Comparison of ENCODE assay signal across 2 cellular contexts in genomic region chr1:101567582-101568189, GRCh38.
TF ChIP-seq lines count a peak whose summit lies in the region.

No MANE protein-coding gene starts in this region.

TF ChIP-seq in IMR-90, 13 proteins besides CTCF, POLR2A, EP300 and RAD21:
- TF ChIP-seq CEBPB (IDR thresholded peaks at IDR 0.05; ENCODE audit: low read depth, low read length) (no peak), USF2 (IDR thresholded peaks at IDR 0.05; ENCODE audit: low read depth, low read length) (no peak), FOS (IDR thresholded peaks at IDR 0.05; ENCODE audit: low read depth, low read length) (no peak), NFE2L2 (IDR thresholded peaks at IDR 0.05; ENCODE audit: low read depth, low read length) (no peak), MAZ (IDR thresholded peaks at IDR 0.05; ENCODE audit: borderline replicate concordance, low read depth, low read length) (no peak), SMC3 (IDR thresholded peaks at IDR 0.05; ENCODE audit: low read depth, low read length) (peak; percentile 35)
- TF ChIP-seq, protein P1, sequence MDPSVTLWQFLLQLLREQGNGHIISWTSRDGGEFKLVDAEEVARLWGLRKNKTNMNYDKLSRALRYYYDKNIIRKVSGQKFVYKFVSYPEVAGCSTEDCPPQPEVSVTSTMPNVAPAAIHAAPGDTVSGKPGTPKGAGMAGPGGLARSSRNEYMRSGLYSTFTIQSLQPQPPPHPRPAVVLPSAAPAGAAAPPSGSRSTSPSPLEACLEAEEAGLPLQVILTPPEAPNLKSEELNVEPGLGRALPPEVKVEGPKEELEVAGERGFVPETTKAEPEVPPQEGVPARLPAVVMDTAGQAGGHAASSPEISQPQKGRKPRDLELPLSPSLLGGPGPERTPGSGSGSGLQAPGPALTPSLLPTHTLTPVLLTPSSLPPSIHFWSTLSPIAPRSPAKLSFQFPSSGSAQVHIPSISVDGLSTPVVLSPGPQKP (IDR thresholded peaks at IDR 0.05; ENCODE audit: borderline replicate concordance, low read depth, low read length) = no peak

TF ChIP-seq in GM12878, 131 proteins besides CTCF, POLR2A, EP300 and RAD21:
- TF ChIP-seq E4F1 (IDR thresholded peaks at IDR 0.05; ENCODE audit: borderline replicate concordance, partially characterized antibody) (no peak), YY1 (IDR thresholded peaks at IDR 0.05; ENCODE audit: low read depth, low read length) (peak; percentile 32; the same call in 1 of the 2 replicates), SMC3 (IDR thresholded peaks at IDR 0.05; ENCODE audit: borderline replicate concordance, low read length) (peak; percentile 49; the same call in 1 of the 2 replicates), ZNF384 (IDR thresholded peaks at IDR 0.05; ENCODE audit: borderline replicate concordance, low read depth, low read length) (peak; percentile 94)
